ENCODE assay signal across 13 cellular contexts in the genomic region with DNA sequence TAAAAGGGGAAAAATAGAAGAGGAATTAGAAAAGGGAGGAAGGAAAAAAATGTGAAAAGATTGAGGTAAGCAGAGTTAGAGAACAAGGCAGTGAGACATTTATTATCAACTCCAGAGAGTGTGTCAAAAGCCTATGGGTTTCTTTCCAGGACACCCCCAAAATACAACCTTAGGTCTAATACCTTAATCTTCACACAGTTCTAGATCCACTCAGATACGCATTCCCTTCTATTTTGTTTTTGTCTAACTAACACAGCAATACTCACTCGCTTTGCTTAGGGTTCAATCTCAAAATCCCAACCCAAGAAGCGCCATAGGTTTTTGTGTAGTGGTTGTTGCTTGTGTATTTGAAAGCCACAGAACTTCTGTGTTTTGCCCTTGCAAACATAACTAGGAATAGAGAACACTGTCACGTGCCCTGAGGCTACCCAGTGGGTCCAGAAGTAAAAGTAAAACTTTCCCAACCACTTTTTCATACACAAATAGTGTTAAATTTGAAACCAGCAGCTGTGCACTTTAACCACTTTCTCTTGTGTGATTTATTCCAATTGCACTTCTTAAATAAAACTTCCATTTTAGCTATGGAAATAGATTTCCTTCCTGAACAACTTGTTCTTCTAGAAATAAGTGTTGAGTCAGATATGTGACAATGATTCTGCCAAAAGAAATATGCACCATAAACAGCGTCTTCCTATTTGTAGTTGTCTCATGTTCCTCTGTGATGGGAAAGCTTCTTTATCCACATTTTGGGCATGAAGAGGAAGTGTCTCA.
DNase-seq lines count a peak whose midpoint lies in the region; ATAC-seq and TF ChIP-seq lines count a peak whose summit lies in the region.
"Had no signal": no experiment of that assay in that cellular context is flagged by ENCODE, and none has a peak within 500 bp of the region (broad histone marks: within the 10 kb centered on the region; RNA-seq: fewer than 3 reads in every experiment).

No MANE protein-coding gene starts in this region.

- H3K36me3 Mint-ChIP-seq in HFFc6 (ENCODE audit: low read depth) (peaks cover 8% of the 10 kb centered on the region; the same call in 1 of the 2 replicates), T-helper 17 cell (ENCODE audit: low read depth) (no peaks in the 10 kb centered on the region)

- TF ChIP-seq CTCF in HFFc6 (IDR thresholded peaks at IDR 0.05) = no peak

- H3K27me3 Mint-ChIP-seq in HFFc6 (ENCODE audit: insufficient read depth) (no peaks in the 10 kb centered on the region), T-helper 17 cell (no peaks in the 10 kb centered on the region)

- DNase-seq in activated effector memory CD4-positive, alpha-beta T cell treated with anti-CD3 and anti-CD28 coated beads, Interleukin-2, amount 50 U/mL, for 16 hours = no peak
- no peak for DNase-seq in NCI-H2029 (lab: John Stamatoyannopoulos, UW)
- no peak for DNase-seq in HFFc6
- DNase-seq in T-helper 17 cell = no peak
- DNase-seq: activated CD8-positive, alpha-beta memory T cell treated with anti-CD3 and anti-CD28 coated beads for 24 hours; amniotic stem cell; effector CD8-positive, alpha-beta T cell; sigmoid colon; SW 1271 had no signal

- H3K4me3 Mint-ChIP-seq in HFFc6 (no peak overlapping the region), T-helper 17 cell (no peak overlapping the region)

- H3K27ac ChIP-seq in angular gyrus (ENCODE audit: low read depth, low read length) = peak overlapping the region; percentile 84
- H3K27ac ChIP-seq: sigmoid colon had no signal

- no peak overlapping the region for H3K27ac Mint-ChIP-seq in HFFc6
- no peak overlapping the region for H3K27ac Mint-ChIP-seq in T-helper 17 cell

- peaks cover 27% of the 10 kb centered on the region for H3K9me3 Mint-ChIP-seq in HFFc6

- H3K9me3 ChIP-seq in T-helper 17 cell (ENCODE audit: control insufficient read depth, low read length, poor library complexity, severe bottlenecking) = peaks cover 3% of the 10 kb centered on the region
- H3K9me3 ChIP-seq: sigmoid colon had no signal

- H3K4me1 Mint-ChIP-seq in HFFc6 (ENCODE audit: low read depth) = no peaks in the 10 kb centered on the region
- no peaks in the 10 kb centered on the region for H3K4me1 Mint-ChIP-seq in T-helper 17 cell

- ATAC-seq in GM18499 (IDR thresholded peaks at IDR 0.05; ENCODE audit: insufficient read depth, unreplicated experiment) = peak; percentile 64
- ATAC-seq in GM19468 (IDR thresholded peaks at IDR 0.05; ENCODE audit: extremely low read depth, unreplicated experiment) = peak; percentile 80
- ATAC-seq in HG02973 (IDR thresholded peaks at IDR 0.05; ENCODE audit: unreplicated experiment) = peak; percentile 78
- ATAC-seq in T-helper 17 cell = no peak
